In genomic region chr4:183130328-183131155, GRCh38 we compare ENCODE assay signal across 10 cellular contexts. TPM values are rescaled to one million over a fixed set of nuclear protein-coding genes. Genes with fewer than 3 reads are reported as not detected.
DNase-seq lines count a peak whose midpoint lies in the region; ATAC-seq, FAIRE-seq and TF ChIP-seq lines count a peak whose summit lies in the region.
"Had no signal": no experiment of that assay in that cellular context is flagged by ENCODE, and none has a peak within 500 bp of the region (broad histone marks: within the 10 kb centered on the region; RNA-seq: fewer than 3 reads in every experiment).

No MANE protein-coding gene starts in this region.

- peak overlapping the region; percentile 44 for H3K27ac ChIP-seq in Panc1 (ENCODE audit: low read length)
- peak overlapping the region; percentile 34 for H3K27ac ChIP-seq in rectal smooth muscle tissue (ENCODE audit: low read depth, low read length)

- no peak overlapping the region for H3K27ac Mint-ChIP-seq in activated CD8-positive, alpha-beta T cell treated with anti-CD3 and anti-CD28 coated beads, Interleukin-2, amount 10 ng/mL, durations not matched to agents 7 days and 5 days

- intact Hi-C loops in Panc1 (cut with micrococcal nuclease; ENCODE audit: unreplicated experiment), result no loop called here

- no peaks in the 10 kb centered on the region for H3K9me3 ChIP-seq in Panc1 (ENCODE audit: control insufficient read depth, insufficient read depth, low read depth, low read length)

- FAIRE-seq in HTR-8/SVneo (lab: Jason Lieb, UNC), result peak; percentile 26

- in situ Hi-C loops in Panc1 (cut with HindIII; ENCODE audit: low pct_unique_long_range_greater_than_20kb, low sequenced_read_pairs), result no loop called here

- CTCF ChIA-PET in Panc1 (lab: Charles Lee), result no interaction called here
- CTCF ChIA-PET in activated CD8-positive, alpha-beta T cell treated with anti-CD3 and anti-CD28 coated beads, Interleukin-2, amount 10 ng/mL, durations not matched to agents 7 days and 5 days (lab: Charles Lee), result no interaction called here

- no peak overlapping the region for H3K4me3 Mint-ChIP-seq in activated CD8-positive, alpha-beta T cell treated with anti-CD3 and anti-CD28 coated beads, Interleukin-2, amount 10 ng/mL, durations not matched to agents 7 days and 5 days

- BruUV-seq in Panc1 (replicated peaks; lab: Mats Ljungman, UMichigan), result no TSS peak

- TF ChIP-seq CTCF in Panc1 (IDR thresholded peaks at IDR 0.05), result no peak
- no peak for TF ChIP-seq CTCF in fibroblast of mammary gland (conservative IDR thresholded peaks at IDR 0.05; ENCODE audit: control insufficient read depth, insufficient read depth, low read depth, low read length)

- H3K36me3 Mint-ChIP-seq in activated CD8-positive, alpha-beta T cell treated with anti-CD3 and anti-CD28 coated beads, Interleukin-2, amount 10 ng/mL, durations not matched to agents 7 days and 5 days (ENCODE audit: low read depth), result no peaks in the 10 kb centered on the region

- peak; percentile 60; the same call in 1 of the 2 replicates for ATAC-seq in Panc1
- no peak for ATAC-seq in activated CD8-positive, alpha-beta T cell treated with anti-CD3 and anti-CD28 coated beads, Interleukin-2, amount 10 ng/mL, durations not matched to agents 7 days and 5 days
- ATAC-seq in activated CD4-positive, CD25-positive, alpha-beta regulatory T cell treated with anti-CD3 and anti-CD28 coated beads, Interleukin-2, amount 50 U/mL, for 24 hours, result no peak

- no peak overlapping the region for H3K9ac ChIP-seq in rectal smooth muscle tissue (ENCODE audit: low read length)

- H3K27me3 Mint-ChIP-seq in activated CD8-positive, alpha-beta T cell treated with anti-CD3 and anti-CD28 coated beads, Interleukin-2, amount 10 ng/mL, durations not matched to agents 7 days and 5 days (ENCODE audit: low read depth), result no peaks in the 10 kb centered on the region

- H3K4me1 Mint-ChIP-seq in activated CD8-positive, alpha-beta T cell treated with anti-CD3 and anti-CD28 coated beads, Interleukin-2, amount 10 ng/mL, durations not matched to agents 7 days and 5 days (ENCODE audit: low read depth), result no peaks in the 10 kb centered on the region

- H3K4me1 ChIP-seq in Panc1 (ENCODE audit: control insufficient read depth, insufficient read depth, low read length), result peaks cover 24% of the 10 kb centered on the region
- peaks cover 14% of the 10 kb centered on the region for H3K4me1 ChIP-seq in rectal smooth muscle tissue (ENCODE audit: control insufficient read depth, insufficient read depth, low read length)

- H3K9me3 Mint-ChIP-seq in activated CD8-positive, alpha-beta T cell treated with anti-CD3 and anti-CD28 coated beads, Interleukin-2, amount 10 ng/mL, durations not matched to agents 7 days and 5 days (ENCODE audit: insufficient read depth), result no peaks in the 10 kb centered on the region

- POLR2A ChIA-PET in Panc1 (lab: Charles Lee), result no interaction called here
- POLR2A ChIA-PET in activated CD8-positive, alpha-beta T cell treated with anti-CD3 and anti-CD28 coated beads, Interleukin-2, amount 10 ng/mL, durations not matched to agents 7 days and 5 days (lab: Charles Lee), result no interaction called here

- no peak overlapping the region for H3K4me3 ChIP-seq in Panc1 (ENCODE audit: low read depth in 2 of 2, low read length in 2 of 2)
- no peak overlapping the region for H3K4me3 ChIP-seq in fibroblast of mammary gland (ENCODE audit: control insufficient read depth, low read depth, low read length)
- H3K4me3 ChIP-seq in rectal smooth muscle tissue (ENCODE audit: low read length), result no peak overlapping the region

- DNase-seq in HTR-8/SVneo (ENCODE audit: insufficient read length, low spot score), result no peak
- DNase-seq in Panc1 (ENCODE audit: low read depth, low spot score), result no peak
- DNase-seq in fibroblast of mammary gland (ENCODE audit: low read depth), result peak; percentile 38
- DNase-seq in activated CD8-positive, alpha-beta T cell treated with anti-CD3 and anti-CD28 coated beads, Interleukin-2, amount 10 ng/mL, durations not matched to agents 7 days and 5 days, result no peak
- DNase-seq in NK-92 (lab: John Stamatoyannopoulos, UW; ENCODE audit: unreplicated experiment), result no peak
- no peak for DNase-seq in retina
- DNase-seq: activated gamma-delta T cell treated with Interleukin-2 at 50 U/mL for 16 hours, GF-D8 had no signal

- H3K36me3 ChIP-seq in Panc1 (ENCODE audit: control insufficient read depth, insufficient read depth, low read length) (no peaks in the 10 kb centered on the region), rectal smooth muscle tissue (ENCODE audit: control insufficient read depth, insufficient read depth, low read length) (no peaks in the 10 kb centered on the region)

- H3K27me3 ChIP-seq in Panc1 (ENCODE audit: control insufficient read depth, insufficient read depth, low read length), result no peaks in the 10 kb centered on the region
- H3K27me3 ChIP-seq in rectal smooth muscle tissue (ENCODE audit: control insufficient read depth, insufficient read depth, low read length), result no peaks in the 10 kb centered on the region

RNA-seq across cellular contexts. Expression of gene WWC2, which starts 31.5 kb away (rescaled TPM):
- 80.3 TPM for total RNA-seq in Panc1 (2021; ENCODE audit: unreplicated experiment)
- polyA plus RNA-seq in Panc1 (2012; ENCODE audit: insufficient read length), result 30.8 TPM
- total RNA-seq in activated CD8-positive, alpha-beta T cell treated with anti-CD3 and anti-CD28 coated beads, Interleukin-2, amount 10 ng/mL, durations not matched to agents 7 days and 5 days, result under 1 TPM; 0.21 TPM

Comparison
In these comparisons a context has a peak if more than half of its experiments do, and no peak if none do; other contexts are left out.
1. RNA of gene WWC2, which starts 31.5 kb away (total RNA-seq): 80.3 TPM in Panc1 (single experiment); 0.21 TPM in activated CD8-positive, alpha-beta T cell treated with anti-CD3 and anti-CD28 coated beads, Interleukin-2, amount 10 ng/mL, durations not matched to agents 7 days and 5 days; every median in the first group is over 10 times any median in the second.